12 cellular contexts compared by ENCODE assay signal in the genomic region with DNA sequence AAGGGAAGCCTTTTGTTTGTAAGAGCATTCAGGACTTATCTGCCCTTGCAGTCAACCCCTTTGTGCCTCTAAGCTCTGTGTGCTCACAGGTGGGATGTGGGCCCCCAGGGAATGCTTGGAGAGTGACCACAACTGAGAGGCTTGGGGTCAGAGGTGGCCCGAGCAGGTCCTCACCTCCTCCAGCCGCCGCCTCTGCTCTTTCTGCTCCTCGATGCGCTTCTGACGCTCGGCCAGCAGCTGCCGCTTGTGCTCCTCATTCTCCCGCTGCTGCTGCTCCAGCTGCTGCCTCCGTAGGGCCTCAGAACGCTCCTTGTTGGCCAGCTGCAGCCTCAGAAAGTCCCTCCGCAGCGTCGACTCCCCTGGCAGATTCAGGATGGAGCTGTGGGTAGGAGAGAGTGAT.
DNase-seq lines count a peak whose midpoint lies in the region; ATAC-seq, FAIRE-seq and TF ChIP-seq lines count a peak whose summit lies in the region.
"Had no signal": no experiment of that assay in that cellular context is flagged by ENCODE, and none has a peak within 500 bp of the region (broad histone marks: within the 10 kb centered on the region; RNA-seq: fewer than 3 reads in every experiment).

No MANE protein-coding gene starts in this region.

- H3K36me3 ChIP-seq in HepG2 (replicated peaks in 1 of 2; ENCODE audit: control insufficient read depth in 1 of 2, insufficient read depth in 2 of 2, low read length in 2 of 2) (no peaks in the 10 kb centered on the region), right lobe of liver (no peaks in the 10 kb centered on the region), mucosa of descending colon (ENCODE audit: low read depth) (no peaks in the 10 kb centered on the region), small intestine (ENCODE audit: control insufficient read depth in 2 of 2, insufficient read depth in 2 of 2, low read length in 2 of 2) (peaks cover 9 to 12% of the 10 kb centered on the region in 2 donors)

- TF ChIP-seq CTCF in HepG2 (CRISPR knock-in tag; IDR thresholded peaks at IDR 0.05) (peak; percentile 68), right lobe of liver (IDR thresholded peaks at IDR 0.05) (no peak), fibroblast of mammary gland (conservative IDR thresholded peaks at IDR 0.05; ENCODE audit: control insufficient read depth, insufficient read depth, low read depth, low read length) (no peak), mucosa of descending colon (IDR thresholded peaks at IDR 0.05) (no peak)

- H3K9ac ChIP-seq in HepG2 (ENCODE audit: insufficient read depth, low read depth, low read length): peak overlapping the region; percentile 40
- H3K9ac ChIP-seq: SK-N-SH had no signal

- DNase-seq in HepG2 (ENCODE audit: low spot score): peak; percentile 86
- DNase-seq in right lobe of liver: no peak
- DNase-seq in fibroblast of mammary gland (ENCODE audit: low read depth): peak; percentile 28
- peak in 1 of 3 donors; percentile 48 for DNase-seq in mucosa of descending colon
- DNase-seq in small intestine: no peak
- DNase-seq in GM19240 (ENCODE audit: insufficient read length, low spot score): no peak
- no peak for DNase-seq in NCI-H187 treated with DMSO at 0.1 percent for 48 hours (lab: John Stamatoyannopoulos, UW)
- no peak for DNase-seq in NOMO-1 treated with DMSO at 0.1 percent for 48 hours (lab: John Stamatoyannopoulos, UW; ENCODE audit: unreplicated experiment)
- DNase-seq: COR-L47, NCI-H2029, SK-N-SH had no signal

- no peaks in the 10 kb centered on the region for H3K79me2 ChIP-seq in HepG2 (ENCODE audit: insufficient read depth, low read length)

- TF ChIP-seq POLR2A in HepG2 (IDR thresholded peaks at IDR 0.05; ENCODE audit: insufficient read depth in 1 of 2, low read depth in 2 of 2, low read length in 2 of 2) (no peak), right lobe of liver (IDR thresholded peaks at IDR 0.05) (no peak)

- no peaks in the 10 kb centered on the region for H3K9me3 ChIP-seq in HepG2 (ENCODE audit: low read length)
- no peaks in the 10 kb centered on the region for H3K9me3 ChIP-seq in right lobe of liver
- H3K9me3 ChIP-seq in mucosa of descending colon: no peaks in the 10 kb centered on the region
- H3K9me3 ChIP-seq in small intestine (ENCODE audit: control insufficient read depth, low read depth): no peaks in the 10 kb centered on the region
- H3K9me3 ChIP-seq: SK-N-SH had no signal

- POLR2A ChIA-PET in HepG2 (lab: Yijun Ruan, JAX): interaction anchor here (1.0 to 1.2 kb wide), 3 partner anchors 9 to 102 kb away, joined by 3 to 7 read pairs (median 5); no protein-coding TSS in a partner anchor

- H4K20me1 ChIP-seq in HepG2 (ENCODE audit: insufficient read depth, low read length): no peaks in the 10 kb centered on the region

- BruUV-seq in HepG2 (replicated peaks; lab: Mats Ljungman, UMichigan): no TSS peak

- peak overlapping the region; percentile 88 for H3K4me2 ChIP-seq in HepG2 (ENCODE audit: low read depth, low read length)
- H3K4me2 ChIP-seq: SK-N-SH had no signal

- WGBS in HepG2 (ENCODE audit: low lambda C conversion rate): 0% methylated on average over 6 of the region's 14 CpGs
- 93% methylated on average over 10 of the region's 14 CpGs for WGBS in right lobe of liver (ENCODE audit: insufficient coverage, low coverage, low lambda C conversion rate, missing lambda C conversion rate)
- WGBS in small intestine, 3 donors: 75 to 91% (median 85%) methylated on average over 14 of the region's 14 CpGs

- ATAC-seq in HepG2 (peak; percentile 97), right lobe of liver (no peak), mucosa of descending colon (peak; percentile 19)

- TF ChIP-seq RAD21 in HepG2 (CRISPR knock-in tag; IDR thresholded peaks at IDR 0.05): peak; percentile 54

- H3K27me3 ChIP-seq in HepG2 (ENCODE audit: control insufficient read depth in 1 of 2, insufficient read depth in 2 of 2, low read length in 2 of 2) (no peaks in the 10 kb centered on the region), right lobe of liver (no peaks in the 10 kb centered on the region), small intestine (ENCODE audit: control insufficient read depth in 2 of 2, insufficient read depth in 2 of 2, low read length in 2 of 2) (no peaks in the 10 kb centered on the region)

- H3K4me3 ChIP-seq in HepG2 (replicated peaks in 1 of 3; ENCODE audit: insufficient read depth in 1 of 3, low read depth in 2 of 3, low read length in 3 of 3) (peak overlapping the region; percentile 10 to 60 (median 43); a peak in 4 of 6 replicates), right lobe of liver (no peak overlapping the region), fibroblast of mammary gland (ENCODE audit: control insufficient read depth, low read depth, low read length) (no peak overlapping the region), mucosa of descending colon (no peak overlapping the region), small intestine (ENCODE audit: low read depth in 1 of 2, low read length in 2 of 2) (no peak overlapping the region)
- H3K4me3 ChIP-seq: skin epidermis had no signal

- H2AFZ ChIP-seq in HepG2 (ENCODE audit: low read length): peak overlapping the region; percentile 65

- CTCF ChIA-PET in HepG2 (lab: Yijun Ruan, JAX; ENCODE audit: low intra/inter-chr PET ratio, low total read pairs): interaction anchor here (1.4 kb wide), 1 partner anchor 196 kb away, joined by 3 read pairs; no protein-coding TSS in a partner anchor

- H3K27ac ChIP-seq in HepG2 (ENCODE audit: extremely low read length, insufficient read depth, low read length): no peak overlapping the region
- no peak overlapping the region for H3K27ac ChIP-seq in right lobe of liver
- no peak overlapping the region for H3K27ac ChIP-seq in small intestine (ENCODE audit: low read depth in 1 of 2, low read length in 1 of 2)
- H3K27ac ChIP-seq: skin epidermis had no signal

- FAIRE-seq in HepG2 (lab: Jason Lieb, UNC) (peak; percentile 79), small intestine (lab: Jason Lieb, UNC) (no peak)

- TF ChIP-seq EP300 in HepG2 (IDR thresholded peaks at IDR 0.05; ENCODE audit: low read depth in 2 of 2, low read length in 2 of 2) (peak in 1 of 2 experiments; percentile 85; a peak in 1 of 4 replicates), HepG2 (CRISPR knock-in tag; IDR thresholded peaks at IDR 0.05; ENCODE audit: borderline replicate concordance) (peak; percentile 81)

- H3K4me1 ChIP-seq in HepG2 (ENCODE audit: insufficient read depth, low read length) (peaks cover 34% of the 10 kb centered on the region), right lobe of liver (no peaks in the 10 kb centered on the region), mucosa of descending colon (ENCODE audit: low read depth) (no peaks in the 10 kb centered on the region), small intestine (ENCODE audit: control insufficient read depth in 2 of 2, insufficient read depth in 1 of 2, low read depth in 1 of 2, low read length in 1 of 2) (peaks cover 0 to 4% of the 10 kb centered on the region in 2 donors)

- in situ Hi-C loops in HepG2 (cut with HindIII; ENCODE audit: extremely low pct_ligation_motif_present, low pct_unique_long_range_greater_than_20kb): no loop called here

- intact Hi-C loops in HepG2 (cut with micrococcal nuclease; ENCODE audit: unreplicated experiment) (loop anchor here (1.0 kb wide), 1 partner anchor 112 kb away; no protein-coding TSS in a partner anchor), right lobe of liver (cut with DNase I) (no loop called here), mucosa of descending colon (cut with DNase I, micrococcal nuclease) (no loop called here)

TF ChIP-seq in HepG2, 621 proteins besides CTCF, POLR2A, EP300 and RAD21 (continues in another document):
- no peak for TF ChIP-seq SP140L (CRISPR knock-in tag; IDR thresholded peaks at IDR 0.05; ENCODE audit: borderline replicate concordance)
- TF ChIP-seq, protein P1, sequence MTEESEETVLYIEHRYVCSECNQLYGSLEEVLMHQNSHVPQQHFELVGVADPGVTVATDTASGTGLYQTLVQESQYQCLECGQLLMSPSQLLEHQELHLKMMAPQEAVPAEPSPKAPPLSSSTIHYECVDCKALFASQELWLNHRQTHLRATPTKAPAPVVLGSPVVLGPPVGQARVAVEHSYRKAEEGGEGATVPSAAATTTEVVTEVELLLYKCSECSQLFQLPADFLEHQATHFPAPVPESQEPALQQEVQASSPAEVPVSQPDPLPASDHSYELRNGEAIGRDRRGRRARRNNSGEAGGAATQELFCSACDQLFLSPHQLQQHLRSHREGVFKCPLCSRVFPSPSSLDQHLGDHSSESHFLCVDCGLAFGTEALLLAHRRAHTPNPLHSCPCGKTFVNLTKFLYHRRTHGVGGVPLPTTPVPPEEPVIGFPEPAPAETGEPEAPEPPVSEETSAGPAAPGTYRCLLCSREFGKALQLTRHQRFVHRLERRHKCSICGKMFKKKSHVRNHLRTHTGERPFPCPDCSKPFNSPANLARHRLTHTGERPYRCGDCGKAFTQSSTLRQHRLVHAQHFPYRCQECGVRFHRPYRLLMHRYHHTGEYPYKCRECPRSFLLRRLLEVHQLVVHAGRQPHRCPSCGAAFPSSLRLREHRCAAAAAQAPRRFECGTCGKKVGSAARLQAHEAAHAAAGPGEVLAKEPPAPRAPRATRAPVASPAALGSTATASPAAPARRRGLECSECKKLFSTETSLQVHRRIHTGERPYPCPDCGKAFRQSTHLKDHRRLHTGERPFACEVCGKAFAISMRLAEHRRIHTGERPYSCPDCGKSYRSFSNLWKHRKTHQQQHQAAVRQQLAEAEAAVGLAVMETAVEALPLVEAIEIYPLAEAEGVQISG (CRISPR knock-in tag; IDR thresholded peaks at IDR 0.05): no peak
- peak; percentile 98 for TF ChIP-seq CBFB (CRISPR knock-in tag; IDR thresholded peaks at IDR 0.05)
- TF ChIP-seq ZNF768 (CRISPR knock-in tag; IDR thresholded peaks at IDR 0.05): peak; percentile 15; the same call in 1 of the 2 replicates
- peak; percentile 40; the same call in 1 of the 2 replicates for TF ChIP-seq GATAD2A (CRISPR knock-in tag; IDR thresholded peaks at IDR 0.05)
- TF ChIP-seq HMG20A (CRISPR knock-in tag; IDR thresholded peaks at IDR 0.05; ENCODE audit: borderline replicate concordance): peak; percentile 81; the same call in 1 of the 2 replicates
- no peak for TF ChIP-seq SMAD9 (CRISPR knock-in tag; IDR thresholded peaks at IDR 0.05)
- peak; percentile 63 for TF ChIP-seq SALL1 (CRISPR knock-in tag; IDR thresholded peaks at IDR 0.05)
- no peak for TF ChIP-seq ZNF296 (CRISPR knock-in tag; conservative IDR thresholded peaks at IDR 0.05)
- TF ChIP-seq ZNF781 (CRISPR knock-in tag; IDR thresholded peaks at IDR 0.05; ENCODE audit: borderline replicate concordance, not compliant biosample characterization): no peak
- TF ChIP-seq NKX3-1 (CRISPR knock-in tag; IDR thresholded peaks at IDR 0.05): no peak

Comparison
In these comparisons a context has a peak if more than half of its experiments do, and no peak if none do; other contexts are left out.
1. ATAC-seq: peak in HepG2 (single experiment) and mucosa of descending colon (single experiment); none in right lobe of liver (0 of 4).
2. DNase-seq: peak in HepG2 (single experiment) and fibroblast of mammary gland (single experiment); none in right lobe of liver (0 of 3), small intestine (single experiment), GM19240 (single experiment), NCI-H187 treated with DMSO at 0.1 percent for 48 hours (single experiment) and NOMO-1 treated with DMSO at 0.1 percent for 48 hours (single experiment).
3. H3K4me3 ChIP-seq: peak in HepG2 (3 of 3); none in right lobe of liver (0 of 3), fibroblast of mammary gland (single experiment), mucosa of descending colon (single experiment) and small intestine (0 of 2).